Comparison of ENCODE assay signal across 10 cellular contexts in genomic region chr1:91124989-91125417, GRCh38.
DNase-seq lines count a peak whose midpoint lies in the region; ATAC-seq, FAIRE-seq and TF ChIP-seq lines count a peak whose summit lies in the region.
"Had no signal": no experiment of that assay in that cellular context is flagged by ENCODE, and none has a peak within 500 bp of the region (broad histone marks: within the 10 kb centered on the region; RNA-seq: fewer than 3 reads in every experiment).

No MANE protein-coding gene starts in this region.

- H3K4me3 ChIP-seq in kidney (ENCODE audit: low read length in 2 of 2) = no peak overlapping the region

- intact Hi-C loops in kidney (cut with DNase I) = no loop called here

- H3K9me3 Mint-ChIP-seq in chondrocyte (ENCODE audit: low read depth) = no peaks in the 10 kb centered on the region

- H3K9ac ChIP-seq in kidney (ENCODE audit: low read length in 2 of 2) = no peak overlapping the region

- H3K27me3 Mint-ChIP-seq in chondrocyte (ENCODE audit: low read depth) = peaks cover 3% of the 10 kb centered on the region

- H3K4me1 ChIP-seq in kidney (ENCODE audit: control insufficient read depth in 1 of 2, insufficient read depth in 1 of 2, low read depth in 1 of 2, low read length in 2 of 2) = no peaks in the 10 kb centered on the region

- no peaks in the 10 kb centered on the region for H3K36me3 ChIP-seq in kidney (ENCODE audit: control insufficient read depth in 1 of 2, insufficient read depth in 2 of 2, low read length in 2 of 2)

- FAIRE-seq in kidney (lab: Jason Lieb, UNC) = no peak
- FAIRE-seq: TTC549 had no signal

- TF ChIP-seq CTCF in chondrocyte (IDR thresholded peaks at IDR 0.05) = no peak
- TF ChIP-seq CTCF in kidney (IDR thresholded peaks at IDR 0.05; ENCODE audit: borderline replicate concordance, extremely low read depth, insufficient read depth) = no peak

- no peak for ATAC-seq in GM19324 (IDR thresholded peaks at IDR 0.05; ENCODE audit: low FRiP score, unreplicated experiment)

- H3K4me3 Mint-ChIP-seq in chondrocyte (ENCODE audit: unreplicated experiment) = no peak overlapping the region

- DNase-seq in stimulated activated CD4-positive, alpha-beta T cell treated with anti-CD3 and anti-CD28 coated beads, Interleukin-15, amount 100 ng/mL, for 24 hours = peak; percentile 63
- DNase-seq in stimulated activated CD4-positive, alpha-beta T cell treated with anti-CD3 and anti-CD28 coated beads, Interleukin-4, amount 100 ng/mL, for 1 hour = no peak
- DNase-seq in NCI-H510A (lab: John Stamatoyannopoulos, UW) (peak; percentile 48), left kidney (ENCODE audit: low read depth, low spot score) (peak; percentile 59), chondrocyte (ENCODE audit: low spot score) (no peak), NCI-H1436 (lab: John Stamatoyannopoulos, UW) (no peak), kidney (no peak)
- DNase-seq: nucleus accumbens had no signal

- H3K4me1 Mint-ChIP-seq in chondrocyte (ENCODE audit: low read depth) = no peaks in the 10 kb centered on the region

- no peak overlapping the region for H3K27ac ChIP-seq in kidney (ENCODE audit: low read depth in 2 of 2, low read length in 2 of 2)

- no peaks in the 10 kb centered on the region for H3K36me3 Mint-ChIP-seq in chondrocyte (ENCODE audit: low read depth)

- no peak overlapping the region for H3K27ac Mint-ChIP-seq in chondrocyte (ENCODE audit: unreplicated experiment)

- H3K9me3 ChIP-seq in kidney (ENCODE audit: control insufficient read depth in 1 of 2, low read length in 2 of 2) = no peaks in the 10 kb centered on the region

Comparison
In these comparisons a context has a peak if more than half of its experiments do, and no peak if none do; other contexts are left out.
1. DNase-seq: peak in stimulated activated CD4-positive, alpha-beta T cell treated with anti-CD3 and anti-CD28 coated beads, Interleukin-15, amount 100 ng/mL, for 24 hours (single experiment), NCI-H510A (single experiment) and left kidney (single experiment); none in stimulated activated CD4-positive, alpha-beta T cell treated with anti-CD3 and anti-CD28 coated beads, Interleukin-4, amount 100 ng/mL, for 1 hour (single experiment), chondrocyte (single experiment), NCI-H1436 (single experiment) and kidney (single experiment).